ENCODE assay signal across 9 cellular contexts in genomic region chr15:70142322-70143191, GRCh38. TPM values are rescaled to one million over a fixed set of nuclear protein-coding genes. Genes with fewer than 3 reads are reported as not detected.
A peak's percentile ranks its signal among the peaks of the same experiment; 100 is the strongest.
DNase-seq lines count a peak whose midpoint lies in the region; ATAC-seq and TF ChIP-seq lines count a peak whose summit lies in the region.
"Had no signal": no experiment of that assay in that cellular context is flagged by ENCODE, and none has a peak within 500 bp of the region (broad histone marks: within the 10 kb centered on the region; RNA-seq: fewer than 3 reads in every experiment).

No MANE protein-coding gene starts in this region.

- POLR2A ChIA-PET in activated CD4-positive, alpha-beta T cell treated with anti-CD3 and anti-CD28 coated beads for 36 hours (lab: Charles Lee) = interaction anchor here (0.7 to 1.0 kb wide), 4 partner anchors 43 to 428 kb away, joined by 3 to 4 read pairs (median 3); partner anchors contain the start of gene TLE3

- no peak overlapping the region for H3K4me3 Mint-ChIP-seq in activated CD4-positive, alpha-beta T cell treated with anti-CD3 and anti-CD28 coated beads for 36 hours
- H3K4me3 Mint-ChIP-seq in activated CD8-positive, alpha-beta memory T cell treated with anti-CD3 and anti-CD28 coated beads, Interleukin-2, amount 10 ng/mL, durations not matched to agents 7 days and 5 days = no peak overlapping the region
- H3K4me3 Mint-ChIP-seq in stimulated activated memory B cell treated with anti-CD40 and anti-IgM and Interleukin-4, amounts not matched to agents 10 μg/mL and 1 μg/mL and 100 μg/mL, for 72 hours = no peak overlapping the region

- H3K4me1 Mint-ChIP-seq in activated CD4-positive, alpha-beta T cell treated with anti-CD3 and anti-CD28 coated beads for 36 hours = peaks cover 34% of the 10 kb centered on the region
- H3K4me1 Mint-ChIP-seq in activated CD8-positive, alpha-beta memory T cell treated with anti-CD3 and anti-CD28 coated beads, Interleukin-2, amount 10 ng/mL, durations not matched to agents 7 days and 5 days = peaks cover 33% of the 10 kb centered on the region
- peaks cover 29% of the 10 kb centered on the region for H3K4me1 Mint-ChIP-seq in stimulated activated memory B cell treated with anti-CD40 and anti-IgM and Interleukin-4, amounts not matched to agents 10 μg/mL and 1 μg/mL and 100 μg/mL, for 72 hours

- peaks cover 24% of the 10 kb centered on the region for H3K27me3 Mint-ChIP-seq in activated CD4-positive, alpha-beta T cell treated with anti-CD3 and anti-CD28 coated beads for 36 hours
- H3K27me3 Mint-ChIP-seq in activated CD8-positive, alpha-beta memory T cell treated with anti-CD3 and anti-CD28 coated beads, Interleukin-2, amount 10 ng/mL, durations not matched to agents 7 days and 5 days = peaks cover 63% of the 10 kb centered on the region
- H3K27me3 Mint-ChIP-seq in stimulated activated memory B cell treated with anti-CD40 and anti-IgM and Interleukin-4, amounts not matched to agents 10 μg/mL and 1 μg/mL and 100 μg/mL, for 72 hours = peaks cover 24% of the 10 kb centered on the region

- no peak overlapping the region for H3K27ac ChIP-seq in coronary artery
- H3K27ac ChIP-seq: foreskin keratinocyte had no signal

- TF ChIP-seq CTCF in coronary artery (IDR thresholded peaks at IDR 0.05) = no peak

- no peak overlapping the region for H3K4me3 ChIP-seq in coronary artery

- H3K36me3 Mint-ChIP-seq in activated CD4-positive, alpha-beta T cell treated with anti-CD3 and anti-CD28 coated beads for 36 hours (ENCODE audit: low read depth) = no peaks in the 10 kb centered on the region
- H3K36me3 Mint-ChIP-seq in activated CD8-positive, alpha-beta memory T cell treated with anti-CD3 and anti-CD28 coated beads, Interleukin-2, amount 10 ng/mL, durations not matched to agents 7 days and 5 days = no peaks in the 10 kb centered on the region
- no peaks in the 10 kb centered on the region for H3K36me3 Mint-ChIP-seq in stimulated activated memory B cell treated with anti-CD40 and anti-IgM and Interleukin-4, amounts not matched to agents 10 μg/mL and 1 μg/mL and 100 μg/mL, for 72 hours

- ATAC-seq in activated CD4-positive, alpha-beta T cell treated with anti-CD3 and anti-CD28 coated beads for 36 hours = peak; percentile 79
- ATAC-seq in activated CD8-positive, alpha-beta memory T cell treated with anti-CD3 and anti-CD28 coated beads, Interleukin-2, amount 10 ng/mL, durations not matched to agents 7 days and 5 days = peak; percentile 64
- ATAC-seq in stimulated activated memory B cell treated with anti-CD40 and anti-IgM and Interleukin-4, amounts not matched to agents 10 μg/mL and 1 μg/mL and 100 μg/mL, for 72 hours = peak; percentile 62
- ATAC-seq in HG02759 (IDR thresholded peaks at IDR 0.05; ENCODE audit: unreplicated experiment) = no peak
- ATAC-seq: foreskin keratinocyte had no signal

- H3K9me3 Mint-ChIP-seq in activated CD4-positive, alpha-beta T cell treated with anti-CD3 and anti-CD28 coated beads for 36 hours (ENCODE audit: low read depth) = no peaks in the 10 kb centered on the region
- no peaks in the 10 kb centered on the region for H3K9me3 Mint-ChIP-seq in activated CD8-positive, alpha-beta memory T cell treated with anti-CD3 and anti-CD28 coated beads, Interleukin-2, amount 10 ng/mL, durations not matched to agents 7 days and 5 days (ENCODE audit: low read depth)
- no peaks in the 10 kb centered on the region for H3K9me3 Mint-ChIP-seq in stimulated activated memory B cell treated with anti-CD40 and anti-IgM and Interleukin-4, amounts not matched to agents 10 μg/mL and 1 μg/mL and 100 μg/mL, for 72 hours

- CTCF ChIA-PET in activated CD4-positive, alpha-beta T cell treated with anti-CD3 and anti-CD28 coated beads for 36 hours (lab: Charles Lee) = interaction anchor here (0.7 to 0.8 kb wide), 3 partner anchors 43 to 428 kb away, joined by 3 to 4 read pairs (median 3); no protein-coding TSS in a partner anchor
- CTCF ChIA-PET in activated CD8-positive, alpha-beta memory T cell treated with anti-CD3 and anti-CD28 coated beads, Interleukin-2, amount 10 ng/mL, durations not matched to agents 7 days and 5 days (lab: Charles Lee) = no interaction called here

- intact Hi-C loops in activated CD4-positive, alpha-beta T cell treated with anti-CD3 and anti-CD28 coated beads for 36 hours (cut with DNase I, micrococcal nuclease) = loop anchor here (1.0 to 5.0 kb wide), 8 partner anchors 42 to 430 kb away; no protein-coding TSS in a partner anchor

- DNase-seq in activated CD4-positive, alpha-beta T cell treated with anti-CD3 and anti-CD28 coated beads for 36 hours = peak; percentile 70
- DNase-seq in activated CD4-positive, alpha-beta T cell treated with anti-CD3 and anti-CD28 coated beads, Interleukin-2, amount 50 U/mL, for 4 hours = no peak
- peak; percentile 66 for DNase-seq in activated CD8-positive, alpha-beta memory T cell treated with anti-CD3 and anti-CD28 coated beads, Interleukin-2, amount 10 ng/mL, durations not matched to agents 7 days and 5 days
- DNase-seq in kidney tubule cell (ENCODE audit: low spot score) = peak; percentile 91
- no peak for DNase-seq in coronary artery (ENCODE audit: low spot score)
- DNase-seq in hypothalamus (lab: John Stamatoyannopoulos, UW) = no peak

- peak overlapping the region; percentile 34 for H3K27ac Mint-ChIP-seq in activated CD4-positive, alpha-beta T cell treated with anti-CD3 and anti-CD28 coated beads for 36 hours
- no peak overlapping the region for H3K27ac Mint-ChIP-seq in activated CD8-positive, alpha-beta memory T cell treated with anti-CD3 and anti-CD28 coated beads, Interleukin-2, amount 10 ng/mL, durations not matched to agents 7 days and 5 days
- no peak overlapping the region for H3K27ac Mint-ChIP-seq in stimulated activated memory B cell treated with anti-CD40 and anti-IgM and Interleukin-4, amounts not matched to agents 10 μg/mL and 1 μg/mL and 100 μg/mL, for 72 hours

RNA-seq across cellular contexts. Expression of gene TLE3, which starts 44.8 kb away (rescaled TPM):
- total RNA-seq in activated CD4-positive, alpha-beta T cell treated with anti-CD3 and anti-CD28 coated beads for 36 hours = 10 to 100 TPM; 89.2 to 97.6 TPM
- 10 to 100 TPM; 48.8 to 53.5 TPM for total RNA-seq in activated CD8-positive, alpha-beta memory T cell treated with anti-CD3 and anti-CD28 coated beads, Interleukin-2, amount 10 ng/mL, durations not matched to agents 7 days and 5 days

Comparison
In these comparisons a context has a peak if more than half of its experiments do, and no peak if none do; other contexts are left out.
1. DNase-seq: peak in activated CD4-positive, alpha-beta T cell treated with anti-CD3 and anti-CD28 coated beads for 36 hours (single experiment), activated CD8-positive, alpha-beta memory T cell treated with anti-CD3 and anti-CD28 coated beads, Interleukin-2, amount 10 ng/mL, durations not matched to agents 7 days and 5 days (single experiment) and kidney tubule cell (single experiment); none in activated CD4-positive, alpha-beta T cell treated with anti-CD3 and anti-CD28 coated beads, Interleukin-2, amount 50 U/mL, for 4 hours (0 of 2), coronary artery (single experiment) and hypothalamus (0 of 51).